ENCODE assay signal across 15 cellular contexts in the genomic region with DNA sequence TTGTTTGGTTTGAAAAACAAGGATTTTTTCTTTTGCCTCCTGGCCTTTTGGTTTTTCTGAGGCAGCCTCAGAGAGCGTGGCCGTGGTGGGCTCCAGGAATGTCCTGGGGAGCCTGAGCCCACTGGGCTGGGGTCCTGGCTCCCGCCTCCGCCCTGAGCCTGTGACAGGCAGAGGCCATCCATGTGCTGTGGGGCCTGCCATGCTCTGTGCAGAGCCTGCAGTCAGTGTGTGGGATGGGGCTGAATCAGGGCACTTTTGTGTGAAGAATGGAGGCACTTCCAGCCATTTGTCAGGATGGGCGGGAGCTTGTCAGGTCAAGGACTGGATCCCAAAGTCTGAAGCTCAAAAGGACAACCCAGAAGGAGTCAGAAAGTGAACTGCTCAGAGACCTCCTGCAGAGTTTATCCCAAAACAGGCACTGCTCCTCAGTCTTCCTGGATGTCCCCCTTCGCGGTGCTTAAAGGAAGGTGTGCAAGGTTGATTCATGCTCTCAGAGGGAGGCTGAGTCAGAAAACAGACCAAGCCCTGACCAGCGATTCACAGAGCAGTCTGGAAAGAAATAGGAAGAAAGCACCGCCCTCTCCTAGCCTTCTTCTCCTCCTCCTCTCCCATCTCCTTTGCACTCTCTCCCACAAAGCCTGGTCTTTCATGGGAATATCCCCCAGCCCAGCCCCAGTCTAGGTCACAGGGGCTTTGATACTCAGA. TPM values are rescaled to one million over a fixed set of nuclear protein-coding genes. Genes with fewer than 3 reads are reported as not detected.
A peak's percentile ranks its signal among the peaks of the same experiment; 100 is the strongest.
DNase-seq lines count a peak whose midpoint lies in the region; ATAC-seq and TF ChIP-seq lines count a peak whose summit lies in the region.
"Had no signal": no experiment of that assay in that cellular context is flagged by ENCODE, and none has a peak within 500 bp of the region (broad histone marks: within the 10 kb centered on the region; RNA-seq: fewer than 3 reads in every experiment).

No MANE protein-coding gene starts in this region.

- H3K23ac ChIP-seq in mesenchymal stem cell (ENCODE audit: low read length in 2 of 2): no peak overlapping the region

- H2BK12ac ChIP-seq in mesenchymal stem cell (ENCODE audit: low read length in 2 of 2): peak overlapping the region in 1 of 2 experiments; percentile 1

- H2AK5ac ChIP-seq in mesenchymal stem cell (ENCODE audit: low read length, severe bottlenecking): no peak overlapping the region

- peak overlapping the region; percentile 31 for H3K27ac Mint-ChIP-seq in activated CD8-positive, alpha-beta T cell treated with anti-CD3 and anti-CD28 coated beads, Interleukin-2, amount 10 ng/mL, durations not matched to agents 7 days and 5 days
- no peak overlapping the region for H3K27ac Mint-ChIP-seq in activated CD8-positive, alpha-beta T cell treated with anti-CD3 and anti-CD28 coated beads for 36 hours
- H3K27ac Mint-ChIP-seq in activated naive CD4-positive, alpha-beta T cell treated with anti-CD3 and anti-CD28 coated beads, Interleukin-2, amount 10 ng/mL, durations not matched to agents 7 days and 5 days: no peak overlapping the region
- no peak overlapping the region for H3K27ac Mint-ChIP-seq in natural killer cell
- H3K27ac Mint-ChIP-seq: activated naive CD4-positive, alpha-beta T cell treated with anti-CD3 and anti-CD28 coated beads, Interleukin-2, amount 50 U/mL, for 24 hours had no signal

- intact Hi-C loops in activated CD8-positive, alpha-beta T cell treated with anti-CD3 and anti-CD28 coated beads for 36 hours (cut with micrococcal nuclease): no loop called here
- intact Hi-C loops in natural killer cell (cut with micrococcal nuclease): no loop called here

- POLR2A ChIA-PET in activated CD8-positive, alpha-beta T cell treated with anti-CD3 and anti-CD28 coated beads, Interleukin-2, amount 10 ng/mL, durations not matched to agents 7 days and 5 days (lab: Charles Lee): no interaction called here
- POLR2A ChIA-PET in activated CD8-positive, alpha-beta T cell treated with anti-CD3 and anti-CD28 coated beads for 36 hours (lab: Charles Lee): no interaction called here

- no peak for ATAC-seq in activated CD8-positive, alpha-beta T cell treated with anti-CD3 and anti-CD28 coated beads, Interleukin-2, amount 10 ng/mL, durations not matched to agents 7 days and 5 days
- no peak for ATAC-seq in activated CD8-positive, alpha-beta T cell treated with anti-CD3 and anti-CD28 coated beads for 36 hours
- no peak for ATAC-seq in HG03108 (IDR thresholded peaks at IDR 0.05; ENCODE audit: unreplicated experiment)
- no peak for ATAC-seq in natural killer cell

- H3K9me3 ChIP-seq in mesenchymal stem cell (ENCODE audit: control insufficient read depth, low read length): no peaks in the 10 kb centered on the region
- H3K9me3 ChIP-seq: prostate gland had no signal

- no peak overlapping the region for H3K4me3 ChIP-seq in mesenchymal stem cell (ENCODE audit: insufficient read depth in 1 of 2, low read depth in 1 of 2, low read length in 2 of 2)
- H3K4me3 ChIP-seq: prostate gland had no signal

- H2BK15ac ChIP-seq in mesenchymal stem cell (ENCODE audit: low read depth, poor library complexity, severe bottlenecking): no peak overlapping the region

- peak; percentile 19 for DNase-seq in activated CD8-positive, alpha-beta T cell treated with anti-CD3 and anti-CD28 coated beads, Interleukin-2, amount 10 ng/mL, durations not matched to agents 7 days and 5 days
- DNase-seq in activated CD8-positive, alpha-beta T cell treated with anti-CD3 and anti-CD28 coated beads for 36 hours: no peak
- no peak for DNase-seq in mesenchymal stem cell
- DNase-seq in activated naive CD4-positive, alpha-beta T cell treated with anti-CD3 and anti-CD28 coated beads, Interleukin-2, amount 10 ng/mL, durations not matched to agents 7 days and 5 days: no peak
- DNase-seq in natural killer cell: no peak
- DNase-seq in NCI-H1105 treated with DMSO at 0.1 percent for 48 hours (lab: John Stamatoyannopoulos, UW): no peak
- DNase-seq: DMS79 treated with DMSO at 0.1 percent for 48 hours, H7, Karpas-422, NCI-H146 had no signal

- peak overlapping the region in 1 of 2 experiments; percentile 19 for H3K18ac ChIP-seq in mesenchymal stem cell (ENCODE audit: low read depth in 1 of 2, low read length in 2 of 2)

- H3K4me2 ChIP-seq in mesenchymal stem cell (ENCODE audit: low read length, poor library complexity, severe bottlenecking): no peak overlapping the region

- H3K36me3 ChIP-seq in mesenchymal stem cell (ENCODE audit: control insufficient read depth in 1 of 2, insufficient read depth in 2 of 2, low read depth in 1 of 2, low read length in 2 of 2): no peaks in the 10 kb centered on the region
- H3K36me3 ChIP-seq: prostate gland had no signal

- no peak overlapping the region for H3K4me3 Mint-ChIP-seq in activated CD8-positive, alpha-beta T cell treated with anti-CD3 and anti-CD28 coated beads, Interleukin-2, amount 10 ng/mL, durations not matched to agents 7 days and 5 days
- H3K4me3 Mint-ChIP-seq in activated CD8-positive, alpha-beta T cell treated with anti-CD3 and anti-CD28 coated beads for 36 hours: no peak overlapping the region
- H3K4me3 Mint-ChIP-seq in activated naive CD4-positive, alpha-beta T cell treated with anti-CD3 and anti-CD28 coated beads, Interleukin-2, amount 10 ng/mL, durations not matched to agents 7 days and 5 days: no peak overlapping the region
- no peak overlapping the region for H3K4me3 Mint-ChIP-seq in natural killer cell
- H3K4me3 Mint-ChIP-seq: activated naive CD4-positive, alpha-beta T cell treated with anti-CD3 and anti-CD28 coated beads, Interleukin-2, amount 50 U/mL, for 24 hours; CD14-positive monocyte had no signal

- H3K4me1 ChIP-seq in mesenchymal stem cell (ENCODE audit: control insufficient read depth, insufficient read depth, low read depth, low read length): peaks cover 14% of the 10 kb centered on the region
- H3K4me1 ChIP-seq: prostate gland had no signal

- H3K27ac ChIP-seq in cingulate gyrus (ENCODE audit: low read depth, low read length): peak overlapping the region; percentile 96
- no peak overlapping the region for H3K27ac ChIP-seq in mesenchymal stem cell (ENCODE audit: low read length, poor library complexity, severe bottlenecking)
- H3K27ac ChIP-seq: prostate gland had no signal

- H3K27me3 Mint-ChIP-seq in activated CD8-positive, alpha-beta T cell treated with anti-CD3 and anti-CD28 coated beads, Interleukin-2, amount 10 ng/mL, durations not matched to agents 7 days and 5 days (ENCODE audit: low read depth): no peaks in the 10 kb centered on the region
- H3K27me3 Mint-ChIP-seq in activated CD8-positive, alpha-beta T cell treated with anti-CD3 and anti-CD28 coated beads for 36 hours: no peaks in the 10 kb centered on the region
- H3K27me3 Mint-ChIP-seq in activated naive CD4-positive, alpha-beta T cell treated with anti-CD3 and anti-CD28 coated beads, Interleukin-2, amount 10 ng/mL, durations not matched to agents 7 days and 5 days: peaks cover 30% of the 10 kb centered on the region
- peaks cover 0 to 18% of the 10 kb centered on the region in 2 donors for H3K27me3 Mint-ChIP-seq in natural killer cell (ENCODE audit: low read depth in 2 of 2)
- H3K27me3 Mint-ChIP-seq: activated naive CD4-positive, alpha-beta T cell treated with anti-CD3 and anti-CD28 coated beads, Interleukin-2, amount 50 U/mL, for 24 hours had no signal

- H3K4ac ChIP-seq in mesenchymal stem cell (ENCODE audit: low read depth in 1 of 2, low read length in 2 of 2): no peak overlapping the region

- peaks cover 11% of the 10 kb centered on the region for H3K79me1 ChIP-seq in mesenchymal stem cell (replicated peaks; ENCODE audit: low read length, poor library complexity, severe bottlenecking)

- peaks cover 24% of the 10 kb centered on the region for H3K4me1 Mint-ChIP-seq in activated CD8-positive, alpha-beta T cell treated with anti-CD3 and anti-CD28 coated beads, Interleukin-2, amount 10 ng/mL, durations not matched to agents 7 days and 5 days (ENCODE audit: low read depth)
- peaks cover 18% of the 10 kb centered on the region for H3K4me1 Mint-ChIP-seq in activated CD8-positive, alpha-beta T cell treated with anti-CD3 and anti-CD28 coated beads for 36 hours (ENCODE audit: low read depth)
- H3K4me1 Mint-ChIP-seq in activated naive CD4-positive, alpha-beta T cell treated with anti-CD3 and anti-CD28 coated beads, Interleukin-2, amount 10 ng/mL, durations not matched to agents 7 days and 5 days: peaks cover 11% of the 10 kb centered on the region
- peaks cover 5 to 9% of the 10 kb centered on the region in 2 donors for H3K4me1 Mint-ChIP-seq in natural killer cell

- no peaks in the 10 kb centered on the region for H3K9me3 Mint-ChIP-seq in activated CD8-positive, alpha-beta T cell treated with anti-CD3 and anti-CD28 coated beads, Interleukin-2, amount 10 ng/mL, durations not matched to agents 7 days and 5 days (ENCODE audit: insufficient read depth)
- H3K9me3 Mint-ChIP-seq in activated CD8-positive, alpha-beta T cell treated with anti-CD3 and anti-CD28 coated beads for 36 hours: no peaks in the 10 kb centered on the region
- H3K9me3 Mint-ChIP-seq in activated naive CD4-positive, alpha-beta T cell treated with anti-CD3 and anti-CD28 coated beads, Interleukin-2, amount 10 ng/mL, durations not matched to agents 7 days and 5 days: no peaks in the 10 kb centered on the region
- no peaks in the 10 kb centered on the region for H3K9me3 Mint-ChIP-seq in natural killer cell
- H3K9me3 Mint-ChIP-seq: activated naive CD4-positive, alpha-beta T cell treated with anti-CD3 and anti-CD28 coated beads, Interleukin-2, amount 50 U/mL, for 24 hours; CD14-positive monocyte had no signal

- H2AFZ ChIP-seq in mesenchymal stem cell (ENCODE audit: low read depth, low read length): no peak overlapping the region

- H4K91ac ChIP-seq in mesenchymal stem cell (ENCODE audit: low read length): peak overlapping the region; percentile 55

- TF ChIP-seq CTCF in activated CD8-positive, alpha-beta T cell treated with anti-CD3 and anti-CD28 coated beads for 36 hours (IDR thresholded peaks at IDR 0.05): no peak
- no peak for TF ChIP-seq CTCF in natural killer cell (IDR thresholded peaks at IDR 0.05)

- H3K27me3 ChIP-seq in mesenchymal stem cell (ENCODE audit: control insufficient read depth in 1 of 2, insufficient read depth in 1 of 2, low read length in 2 of 2): no peaks in the 10 kb centered on the region

- CTCF ChIA-PET in activated CD8-positive, alpha-beta T cell treated with anti-CD3 and anti-CD28 coated beads, Interleukin-2, amount 10 ng/mL, durations not matched to agents 7 days and 5 days (lab: Charles Lee): interaction anchor here (1.2 kb wide), 1 partner anchor 17 kb away, joined by 3 read pairs; no protein-coding TSS in a partner anchor
- CTCF ChIA-PET in activated CD8-positive, alpha-beta T cell treated with anti-CD3 and anti-CD28 coated beads for 36 hours (lab: Charles Lee): interaction anchor here (1.2 to 1.7 kb wide), 2 partner anchors 17 to 51 kb away, joined by 3 read pairs; no protein-coding TSS in a partner anchor
- CTCF ChIA-PET in activated naive CD4-positive, alpha-beta T cell treated with anti-CD3 and anti-CD28 coated beads, Interleukin-2, amount 10 ng/mL, durations not matched to agents 7 days and 5 days (lab: Charles Lee): no interaction called here

- H3K36me3 Mint-ChIP-seq in activated CD8-positive, alpha-beta T cell treated with anti-CD3 and anti-CD28 coated beads, Interleukin-2, amount 10 ng/mL, durations not matched to agents 7 days and 5 days (ENCODE audit: low read depth): peaks cover 12% of the 10 kb centered on the region
- no peaks in the 10 kb centered on the region for H3K36me3 Mint-ChIP-seq in activated CD8-positive, alpha-beta T cell treated with anti-CD3 and anti-CD28 coated beads for 36 hours (ENCODE audit: low read depth)
- H3K36me3 Mint-ChIP-seq in activated naive CD4-positive, alpha-beta T cell treated with anti-CD3 and anti-CD28 coated beads, Interleukin-2, amount 10 ng/mL, durations not matched to agents 7 days and 5 days: no peaks in the 10 kb centered on the region
- no peaks in the 10 kb centered on the region for H3K36me3 Mint-ChIP-seq in natural killer cell
- H3K36me3 Mint-ChIP-seq: activated naive CD4-positive, alpha-beta T cell treated with anti-CD3 and anti-CD28 coated beads, Interleukin-2, amount 50 U/mL, for 24 hours had no signal

- no peak overlapping the region for H2BK120ac ChIP-seq in mesenchymal stem cell (ENCODE audit: low read depth, low read length)

- WGBS in mesenchymal stem cell: 70% methylated on average over 9 of the region's 9 CpGs

- no peak overlapping the region for H2BK5ac ChIP-seq in mesenchymal stem cell (ENCODE audit: low read depth, low read length, poor library complexity, severe bottlenecking)

- H4K8ac ChIP-seq in mesenchymal stem cell (ENCODE audit: low read length): peak overlapping the region; percentile 36

- no peak overlapping the region for H3K9ac ChIP-seq in mesenchymal stem cell (ENCODE audit: low read length)

- peak overlapping the region in 1 of 2 experiments; percentile 30 for H3K14ac ChIP-seq in mesenchymal stem cell (ENCODE audit: low read length in 2 of 2)

RNA-seq across cellular contexts. Expression of a gene that starts 53.2 kb away (rescaled TPM):
- total RNA-seq in activated CD8-positive, alpha-beta T cell treated with anti-CD3 and anti-CD28 coated beads, Interleukin-2, amount 10 ng/mL, durations not matched to agents 7 days and 5 days: 10 to 100 TPM; 17.4 to 19.9 TPM
- total RNA-seq in activated CD8-positive, alpha-beta T cell treated with anti-CD3 and anti-CD28 coated beads for 36 hours: 1 to 10 TPM; 6.4 to 6.6 TPM
- 3.5 TPM for polyA plus RNA-seq in mesenchymal stem cell (2013, experiment 1 of 2)
- polyA plus RNA-seq in mesenchymal stem cell (2013, experiment 2 of 2): 3.4 TPM
- 10 to 100 TPM in 1 of 3 donors, 1 to 10 TPM in 2; 2.0 to 13.0 (median 7.8) TPM for total RNA-seq in natural killer cell
